In genomic region chr2:161316686-161317085, GRCh38 we compare ENCODE assay signal across 18 cellular contexts.
"Had no signal": no experiment of that assay in that cellular context is flagged by ENCODE, and none has a peak within 500 bp of the region (broad histone marks: within the 10 kb centered on the region; RNA-seq: fewer than 3 reads in every experiment).

No MANE protein-coding gene starts in this region.

- H3K27me3 ChIP-seq: esophagus muscularis mucosa, gastroesophageal sphincter, spleen, tibial artery, upper lobe of left lung, uterus had no signal

- DNase-seq: cortex of kidney; effector memory CD8-positive, alpha-beta T cell; foreskin fibroblast; glutamatergic neuron; islet precursor cell; mucosa of descending colon; naive thymus-derived CD8-positive, alpha-beta T cell; posterior cingulate gyrus; spleen; stimulated activated CD4-positive, alpha-beta T cell treated with anti-CD3 and anti-CD28 coated beads, Interleukin-15, amount 100 ng/mL, for 24 hours; stimulated activated CD4-positive, alpha-beta T cell treated with anti-CD3 and anti-CD28 coated beads, Interleukin-1b, Interleukin-23, amount 100 ng/mL, for 48 hours; stimulated activated CD4-positive, alpha-beta T cell treated with anti-CD3 and anti-CD28 coated beads, Interleukin-4, amount 100 ng/mL, for 24 hours; tibial artery; upper lobe of left lung; uterus had no signal

- H3K27ac ChIP-seq: epithelial cell of prostate, esophagus muscularis mucosa, gastroesophageal sphincter, spleen, tibial artery, upper lobe of left lung, uterus had no signal

- H3K4me3 ChIP-seq: esophagus muscularis mucosa, gastroesophageal sphincter, mucosa of descending colon, spleen, tibial artery, upper lobe of left lung, uterus had no signal

- H3K9me3 ChIP-seq: esophagus muscularis mucosa, gastroesophageal sphincter, mucosa of descending colon, spleen, tibial artery, upper lobe of left lung, uterus had no signal

- H3K4me1 ChIP-seq: esophagus muscularis mucosa, gastroesophageal sphincter, tibial artery, upper lobe of left lung, uterus had no signal
